17 cellular contexts compared by ENCODE assay signal in the genomic region with DNA sequence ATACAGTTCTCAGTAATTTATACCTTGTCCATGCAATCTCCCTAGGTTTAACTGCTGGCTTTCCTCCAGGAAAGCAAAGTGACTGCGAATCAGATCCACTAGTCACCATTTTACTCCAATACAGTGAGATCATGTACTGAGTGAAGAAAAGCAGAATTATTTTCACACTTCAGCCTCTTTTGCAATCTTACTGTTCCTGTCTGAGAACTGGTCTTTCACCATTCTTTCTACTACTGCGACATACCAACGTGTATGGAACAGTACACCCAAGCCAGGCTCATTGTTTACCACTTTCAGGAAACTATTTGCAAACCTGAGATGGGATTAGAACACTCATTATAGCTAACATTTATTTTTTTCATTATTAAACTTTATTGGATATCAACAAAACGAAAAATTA.
"Had no signal": no experiment of that assay in that cellular context is flagged by ENCODE, and none has a peak within 500 bp of the region (broad histone marks: within the 10 kb centered on the region; RNA-seq: fewer than 3 reads in every experiment).

No MANE protein-coding gene starts in this region.

- H3K27me3 Mint-ChIP-seq: T-helper 17 cell had no signal

- H3K9me3 Mint-ChIP-seq: activated naive CD4-positive, alpha-beta T cell treated with anti-CD3 and anti-CD28 coated beads for 36 hours; activated T-helper 17 cell treated with anti-CD3 and anti-CD28 coated beads, Interleukin-2, amount 50 U/mL, for 72 hours; stimulated activated effector memory CD8-positive, alpha-beta T cell treated with anti-CD3 and anti-CD28 coated beads, Interleukin-12 subunit alpha, Interleukin-12 subunit beta, amount 100 ng/mL, for 72 hours had no signal

- H3K36me3 ChIP-seq: right atrium auricular region, thyroid gland had no signal

- H3K4me1 Mint-ChIP-seq: activated T-helper 17 cell treated with anti-CD3 and anti-CD28 coated beads, Interleukin-2, amount 50 U/mL, for 72 hours; stimulated activated effector memory CD8-positive, alpha-beta T cell treated with anti-CD3 and anti-CD28 coated beads, Interleukin-12 subunit alpha, Interleukin-12 subunit beta, amount 100 ng/mL, for 72 hours; T-helper 17 cell had no signal

- H3K4me1 ChIP-seq: right atrium auricular region, thyroid gland had no signal

- H3K27ac ChIP-seq: right atrium auricular region, thyroid gland had no signal

- H3K4me3 ChIP-seq: lung, right atrium auricular region, thyroid gland had no signal

- H3K9me3 ChIP-seq: right atrium auricular region, thyroid gland had no signal

- H3K4me3 Mint-ChIP-seq: activated naive CD4-positive, alpha-beta T cell treated with anti-CD3 and anti-CD28 coated beads for 36 hours; activated T-helper 17 cell treated with anti-CD3 and anti-CD28 coated beads, Interleukin-2, amount 50 U/mL, for 72 hours; naive thymus-derived CD4-positive, alpha-beta T cell; stimulated activated effector memory CD8-positive, alpha-beta T cell treated with anti-CD3 and anti-CD28 coated beads, Interleukin-12 subunit alpha, Interleukin-12 subunit beta, amount 100 ng/mL, for 72 hours; T-helper 17 cell had no signal

- H3K27me3 ChIP-seq: right atrium auricular region, thyroid gland had no signal

- H3K36me3 Mint-ChIP-seq: naive thymus-derived CD4-positive, alpha-beta T cell; stimulated activated effector memory CD8-positive, alpha-beta T cell treated with anti-CD3 and anti-CD28 coated beads, Interleukin-12 subunit alpha, Interleukin-12 subunit beta, amount 100 ng/mL, for 72 hours had no signal

- H3K27ac Mint-ChIP-seq: activated naive CD4-positive, alpha-beta T cell treated with anti-CD3 and anti-CD28 coated beads for 36 hours; activated T-helper 17 cell treated with anti-CD3 and anti-CD28 coated beads, Interleukin-2, amount 50 U/mL, for 72 hours; naive thymus-derived CD4-positive, alpha-beta T cell; stimulated activated effector memory CD8-positive, alpha-beta T cell treated with anti-CD3 and anti-CD28 coated beads, Interleukin-12 subunit alpha, Interleukin-12 subunit beta, amount 100 ng/mL, for 72 hours; T-helper 17 cell had no signal

- DNase-seq: activated CD4-positive, alpha-beta T cell treated with anti-CD3 and anti-CD28 coated beads, Interleukin-2, amount 50 U/mL, for 1 hour; activated naive CD4-positive, alpha-beta T cell treated with anti-CD3 and anti-CD28 coated beads for 36 hours; activated T-cell treated with anti-CD3 and anti-CD28 coated beads for 4 hours; central memory CD4-positive, alpha-beta T cell; cortex of kidney; effector CD8-positive, alpha-beta T cell; erythroblast; hippocampal formation; naive thymus-derived CD4-positive, alpha-beta T cell; posterior cingulate gyrus; small intestine; T-helper 17 cell; thyroid gland had no signal

- ATAC-seq: naive thymus-derived CD4-positive, alpha-beta T cell; T-helper 17 cell had no signal
